20 cellular contexts compared by ENCODE assay signal in the genomic region with DNA sequence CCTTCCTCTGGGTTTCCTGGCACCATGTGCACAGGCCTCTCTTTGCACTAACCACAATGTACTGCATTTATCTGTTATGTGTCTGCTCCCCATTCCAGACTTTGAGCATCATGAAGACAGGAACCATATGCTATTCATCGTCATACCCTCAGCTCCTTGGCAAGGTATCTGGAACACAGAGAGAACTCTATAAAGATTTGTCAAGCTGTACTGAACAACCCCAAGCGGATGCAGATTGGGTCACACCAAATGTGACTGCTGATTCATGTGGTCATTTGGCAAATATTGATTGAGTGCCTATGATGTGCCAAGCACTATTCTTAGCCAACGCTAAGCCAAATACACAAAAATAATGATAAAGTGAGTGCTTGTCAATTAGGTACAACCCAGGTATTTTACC. TPM values are rescaled to one million over a fixed set of nuclear protein-coding genes. Genes with fewer than 3 reads are reported as not detected.
DNase-seq lines count a peak whose midpoint lies in the region; ATAC-seq and TF ChIP-seq lines count a peak whose summit lies in the region.
"Had no signal": no experiment of that assay in that cellular context is flagged by ENCODE, and none has a peak within 500 bp of the region (broad histone marks: within the 10 kb centered on the region; RNA-seq: fewer than 3 reads in every experiment).

No MANE protein-coding gene starts in this region.

- TF ChIP-seq CTCF in stomach (IDR thresholded peaks at IDR 0.05) (no peak), glutamatergic neuron (IDR thresholded peaks at IDR 0.05; ENCODE audit: partially characterized antibody, unreplicated experiment) (no peak), vagina (IDR thresholded peaks at IDR 0.05) (no peak)

- H3K9me3 ChIP-seq in stomach (no peaks in the 10 kb centered on the region), vagina (no peaks in the 10 kb centered on the region)

- peaks cover 6% of the 10 kb centered on the region for H3K27me3 Mint-ChIP-seq in glutamatergic neuron (ENCODE audit: unreplicated experiment)

- 30 to 55% (median 48%) methylated on average over 3 of the region's 3 CpGs for WGBS in stomach, 5 donors

- intact Hi-C loops in stomach (cut with DNase I; ENCODE audit: low total_unique reads) (no loop called here), vagina (cut with DNase I) (no loop called here)

- peak; percentile 48 for ATAC-seq in left lobe of liver
- ATAC-seq: GM23338, K562, Panc1 had no signal

- TF ChIP-seq EP300 in stomach (IDR thresholded peaks at IDR 0.05) = no peak

- H3K4me3 ChIP-seq in stomach = no peak overlapping the region
- no peak overlapping the region for H3K4me3 ChIP-seq in vagina
- H3K4me3 ChIP-seq: BLaER1 treated with 17β-estradiol and CSF1 and Interleukin-3, amounts not matched to agents 10 nM and 100 nM; GM23338; K562 had no signal

- peaks cover 13% of the 10 kb centered on the region for H3K36me3 Mint-ChIP-seq in glutamatergic neuron (ENCODE audit: unreplicated experiment)

- peaks cover 0 to 32% (median 2%) of the 10 kb centered on the region in 3 donors for H3K27me3 ChIP-seq in stomach
- H3K27me3 ChIP-seq in vagina = no peaks in the 10 kb centered on the region

- H3K27ac ChIP-seq in stomach (no peak overlapping the region), vagina (no peak overlapping the region)
- H3K27ac ChIP-seq: BLaER1 treated with 17β-estradiol and CSF1 and Interleukin-3, amounts not matched to agents 10 nM and 100 nM had no signal

- H3K9me3 Mint-ChIP-seq in glutamatergic neuron (ENCODE audit: unreplicated experiment) = peaks cover 1% of the 10 kb centered on the region

- no peak overlapping the region for H3K27ac Mint-ChIP-seq in glutamatergic neuron (ENCODE audit: unreplicated experiment)
- H3K27ac Mint-ChIP-seq: CD4-positive, alpha-beta T cell; GM23338; H9 had no signal

- peak; percentile 70 for DNase-seq in NCI-H69 (lab: John Stamatoyannopoulos, UW)
- peak; percentile 82 for DNase-seq in cerebellar cortex (ENCODE audit: low spot score)
- DNase-seq in left lobe of liver (ENCODE audit: low spot score) = no peak
- DNase-seq in stomach = peak; percentile 50
- DNase-seq in glutamatergic neuron = no peak
- no peak for DNase-seq in RKO (ENCODE audit: low spot score)
- no peak for DNase-seq in vagina (ENCODE audit: extremely low spot score in 2 of 2)
- DNase-seq: AML-193; CD4-positive, alpha-beta T cell; DMS53; H9; Kasumi-1; NCI-H2029; NCI-H524 treated with DMSO at 0.1 percent for 48 hours; SHP77 treated with DMSO at 0.1 percent for 48 hours had no signal

- no peaks in the 10 kb centered on the region for H3K36me3 ChIP-seq in stomach
- no peaks in the 10 kb centered on the region for H3K36me3 ChIP-seq in vagina
- H3K36me3 ChIP-seq: BLaER1 treated with 17β-estradiol and CSF1 and Interleukin-3, amounts not matched to agents 10 nM and 100 nM had no signal

- no peak overlapping the region for H3K4me3 Mint-ChIP-seq in glutamatergic neuron (ENCODE audit: unreplicated experiment)
- H3K4me3 Mint-ChIP-seq: CD4-positive, alpha-beta T cell; GM23338; H9 had no signal

- TF ChIP-seq POLR2A in stomach (IDR thresholded peaks at IDR 0.05) = no peak
- no peak for TF ChIP-seq POLR2A in vagina (IDR thresholded peaks at IDR 0.05)

- H3K4me1 Mint-ChIP-seq in glutamatergic neuron (ENCODE audit: low read depth, unreplicated experiment) = no peaks in the 10 kb centered on the region
- H3K4me1 Mint-ChIP-seq: GM23338, H9 had no signal

- peaks cover 0 to 15% (median 8%) of the 10 kb centered on the region in 4 donors for H3K4me1 ChIP-seq in stomach
- H3K4me1 ChIP-seq in vagina = no peaks in the 10 kb centered on the region
- H3K4me1 ChIP-seq: BLaER1 treated with 17β-estradiol and CSF1 and Interleukin-3, amounts not matched to agents 10 nM and 100 nM had no signal

RNA-seq across cellular contexts. Expression of a gene that starts 7.5 kb away (rescaled TPM):
- total RNA-seq in left lobe of liver (not detected), stomach (under 1 TPM in 1 of 5 donors, not detected in 4; 0.92 TPM), glutamatergic neuron (ENCODE audit: unreplicated experiment) (2.6 TPM), vagina (0.25 TPM)
- polyA plus RNA-seq in stomach = under 1 TPM; 0.05 to 0.15 (median 0.12) TPM
- total RNA-seq: CD4-positive, alpha-beta T cell; K562 had no signal
- polyA plus RNA-seq: AG04450 had no signal

RNA-seq across cellular contexts. Expression of a gene that starts 32.3 kb away (rescaled TPM):
- total RNA-seq in left lobe of liver (27.2 TPM), stomach (10 to 100 TPM; 12.8 to 35.1 (median 20.9) TPM), glutamatergic neuron (ENCODE audit: unreplicated experiment) (6.0 TPM), vagina (20.9 TPM)
- polyA plus RNA-seq in stomach = 10 to 100 TPM in 2 of 3 donors, 1 to 10 TPM in 1; 8.8 to 12.5 (median 11.8) TPM

Comparison
In these comparisons a context has a peak if more than half of its experiments do, and no peak if none do; other contexts are left out.
1. DNase-seq: peak in NCI-H69 (single experiment), cerebellar cortex (single experiment) and stomach (single experiment); none in left lobe of liver (single experiment), glutamatergic neuron (single experiment), RKO (single experiment) and vagina (0 of 2).